Comparison of ENCODE assay signal across 15 cellular contexts in genomic region chr1:41449326-41449921, GRCh38. TPM values are rescaled to one million over a fixed set of nuclear protein-coding genes. Genes with fewer than 3 reads are reported as not detected.
A peak's percentile ranks its signal among the peaks of the same experiment; 100 is the strongest.
DNase-seq lines count a peak whose midpoint lies in the region; ATAC-seq and TF ChIP-seq lines count a peak whose summit lies in the region.
"Had no signal": no experiment of that assay in that cellular context is flagged by ENCODE, and none has a peak within 500 bp of the region (broad histone marks: within the 10 kb centered on the region; RNA-seq: fewer than 3 reads in every experiment).

No MANE protein-coding gene starts in this region.

- TF ChIP-seq CTCF in MCF 10A (IDR thresholded peaks at IDR 0.05; ENCODE audit: unreplicated experiment), result no peak
- TF ChIP-seq CTCF in mesothelial cell of epicardium (IDR thresholded peaks at IDR 0.05; ENCODE audit: unreplicated experiment), result no peak
- no peak for TF ChIP-seq CTCF in prostate gland (IDR thresholded peaks at IDR 0.05)

- CTCF ChIA-PET in MCF 10A (lab: Yijun Ruan, JAX), result interaction anchor here (0.7 to 1.6 kb wide), 3 partner anchors 15 to 43 kb away, joined by 3 read pairs; no protein-coding TSS in a partner anchor

- in situ Hi-C loops in T47D (cut with HindIII; ENCODE audit: low pct_unique_long_range_greater_than_20kb, low sequenced_read_pairs), result no loop called here

- H3K9me3 ChIP-seq in T-helper 17 cell (ENCODE audit: control insufficient read depth, low read length, poor library complexity, severe bottlenecking) (no peaks in the 10 kb centered on the region), prostate gland (no peaks in the 10 kb centered on the region), Karpas-422 (ENCODE audit: low read length) (peaks cover 4% of the 10 kb centered on the region)

- BruUV-seq in MCF 10A (replicated peaks; lab: Mats Ljungman, UMichigan), result no TSS peak

- H3K9me2 ChIP-seq in Karpas-422 (replicated peaks; ENCODE audit: insufficient read depth, low read length), result no peaks in the 10 kb centered on the region

- no peak for ATAC-seq in T-helper 17 cell
- ATAC-seq in GM21390 (IDR thresholded peaks at IDR 0.05; ENCODE audit: unreplicated experiment), result no peak

- 68% methylated on average over 10 of the region's 10 CpGs for WGBS in prostate gland

- H3K79me2 ChIP-seq in Karpas-422 (ENCODE audit: low read length), result no peaks in the 10 kb centered on the region

- H3K9ac ChIP-seq in Karpas-422 (ENCODE audit: low read length), result no peak overlapping the region

- H3K36me3 Mint-ChIP-seq in MCF 10A (ENCODE audit: insufficient read depth, unreplicated experiment) (no peaks in the 10 kb centered on the region), T-helper 17 cell (ENCODE audit: low read depth) (peaks cover 3% of the 10 kb centered on the region), mesothelial cell of epicardium (no peaks in the 10 kb centered on the region)

- DNase-seq in T47D (ENCODE audit: low read depth in 1 of 2, low spot score in 1 of 2) (peak; percentile 54 to 97), MCF 10A (ENCODE audit: unreplicated experiment) (no peak), T-helper 17 cell (no peak), mesothelial cell of epicardium (ENCODE audit: low spot score in 2 of 2, unreplicated experiment in 2 of 2) (no peak), prostate gland (ENCODE audit: low spot score) (peak; percentile 65), NCI-H748 treated with DMSO at 0.1 percent for 48 hours (lab: John Stamatoyannopoulos, UW) (no peak), Karpas-422 (no peak)
- DNase-seq: CD4-positive, alpha-beta T cell; H7; MV-4-11; NCI-H1436 treated with DMSO at 0.1 percent for 48 hours; NCI-H2081 treated with DMSO at 0.1 percent for 48 hours had no signal

- POLR2A ChIA-PET in MCF 10A (lab: Yijun Ruan, JAX), result interaction anchor here (0.7 to 3.9 kb wide), 3 partner anchors 17 to 34 kb away, joined by 3 to 17 read pairs (median 5); partner anchors contain the start of gene EDN2

- H3K27me3 Mint-ChIP-seq in MCF 10A (ENCODE audit: insufficient read depth, unreplicated experiment) (no peaks in the 10 kb centered on the region), T-helper 17 cell (peaks cover 22% of the 10 kb centered on the region), mesothelial cell of epicardium (ENCODE audit: low read depth) (no peaks in the 10 kb centered on the region)

- H3K27ac ChIP-seq in prostate gland (peak overlapping the region; percentile 74 to 83), Karpas-422 (ENCODE audit: low read length) (no peak overlapping the region)

- H3K27ac Mint-ChIP-seq in MCF 10A (ENCODE audit: low read depth, unreplicated experiment) (no peak overlapping the region), T-helper 17 cell (peak overlapping the region; percentile 54), mesothelial cell of epicardium (peak overlapping the region; percentile 80)
- H3K27ac Mint-ChIP-seq: CD4-positive, alpha-beta T cell had no signal

- H3K4me3 ChIP-seq in prostate gland, result no peak overlapping the region
- no peak overlapping the region for H3K4me3 ChIP-seq in Karpas-422 (ENCODE audit: low read length)

- no peak overlapping the region for H3K4me2 ChIP-seq in Karpas-422 (ENCODE audit: low read depth, low read length, poor library complexity, severe bottlenecking)

- intact Hi-C loops in MCF 10A (cut with micrococcal nuclease) (no loop called here), prostate gland (cut with DNase I) (no loop called here)

- H3K4me3 Mint-ChIP-seq in MCF 10A (ENCODE audit: unreplicated experiment), result no peak overlapping the region
- no peak overlapping the region for H3K4me3 Mint-ChIP-seq in T-helper 17 cell
- no peak overlapping the region for H3K4me3 Mint-ChIP-seq in mesothelial cell of epicardium
- H3K4me3 Mint-ChIP-seq: CD4-positive, alpha-beta T cell had no signal

- no peaks in the 10 kb centered on the region for H3K36me3 ChIP-seq in prostate gland
- H3K36me3 ChIP-seq in Karpas-422 (ENCODE audit: insufficient read depth, low read length), result no peaks in the 10 kb centered on the region

- no peaks in the 10 kb centered on the region for H3K27me3 ChIP-seq in prostate gland (replicated peaks; ENCODE audit: insufficient read depth)
- no peaks in the 10 kb centered on the region for H3K27me3 ChIP-seq in Karpas-422 (ENCODE audit: low read length)

- H3K4me1 Mint-ChIP-seq in MCF 10A (ENCODE audit: insufficient read depth, unreplicated experiment) (peaks cover 36% of the 10 kb centered on the region), T-helper 17 cell (peaks cover 3% of the 10 kb centered on the region), mesothelial cell of epicardium (peaks cover 46% of the 10 kb centered on the region)

- no peaks in the 10 kb centered on the region for H4K20me1 ChIP-seq in Karpas-422 (ENCODE audit: insufficient read depth, low read depth, low read length)

- no peaks in the 10 kb centered on the region for H3K9me3 Mint-ChIP-seq in MCF 10A (ENCODE audit: unreplicated experiment)
- H3K9me3 Mint-ChIP-seq in mesothelial cell of epicardium, result peaks cover 2% of the 10 kb centered on the region
- H3K9me3 Mint-ChIP-seq: CD4-positive, alpha-beta T cell had no signal

- no peak for TF ChIP-seq POLR2A in prostate gland (IDR thresholded peaks at IDR 0.05)

- no peak overlapping the region for H2AFZ ChIP-seq in Karpas-422 (ENCODE audit: low read length)

- H3K4me1 ChIP-seq in prostate gland (replicated peaks) (peaks cover 11% of the 10 kb centered on the region), Karpas-422 (ENCODE audit: low read length) (no peaks in the 10 kb centered on the region)

RNA-seq across cellular contexts. Expression of gene EDN2, which starts 35.1 kb away (rescaled TPM):
- total RNA-seq in MCF 10A (2022), result 0.58 and 0.66 TPM in 2 replicates
- under 1 TPM in 1 of 2 donors, not detected in 1; 0.37 TPM for total RNA-seq in T-helper 17 cell
- 2.7 to 4.1 TPM (median 3.5 TPM) in 3 replicates for total RNA-seq in mesothelial cell of epicardium
- 10 to 100 TPM in 1 of 2 donors, 1 to 10 TPM in 1; 2.6 to 12.6 TPM for total RNA-seq in prostate gland
- total RNA-seq in Karpas-422 (2014; rRNA removed; shearing (Covaris generic); ENCODE audit: low replicate concordance), result not detected in 2 replicates
- total RNA-seq: CD4-positive, alpha-beta T cell; LHCN-M2; SK-MEL-5 had no signal

Comparison
In these comparisons a context has a peak if more than half of its experiments do, and no peak if none do; other contexts are left out.
1. DNase-seq: peak in T47D (2 of 2) and prostate gland (single experiment); none in MCF 10A (single experiment), T-helper 17 cell (0 of 3), mesothelial cell of epicardium (0 of 2), NCI-H748 treated with DMSO at 0.1 percent for 48 hours (single experiment) and Karpas-422 (single experiment).